1 cellular context compared by ENCODE assay signal in genomic region chr12:51917041-51917590, GRCh38.
TF ChIP-seq lines count a peak whose summit lies in the region.

No MANE protein-coding gene starts in this region.

TF ChIP-seq in IMR-90, 13 proteins besides CTCF, POLR2A, EP300 and RAD21:
- no peak for TF ChIP-seq SMC3 (IDR thresholded peaks at IDR 0.05; ENCODE audit: low read depth, low read length)
- TF ChIP-seq NFE2L2 (IDR thresholded peaks at IDR 0.05; ENCODE audit: low read depth, low read length), result no peak
- no peak for TF ChIP-seq MAFK (IDR thresholded peaks at IDR 0.05; ENCODE audit: low read depth, low read length)
- no peak for TF ChIP-seq RCOR1 (IDR thresholded peaks at IDR 0.05; ENCODE audit: insufficient replicate concordance, low read length)
- no peak for TF ChIP-seq MAZ (IDR thresholded peaks at IDR 0.05; ENCODE audit: borderline replicate concordance, low read depth, low read length)
- no peak for TF ChIP-seq FOS (IDR thresholded peaks at IDR 0.05; ENCODE audit: low read depth, low read length)
- TF ChIP-seq MXI1 (IDR thresholded peaks at IDR 0.05; ENCODE audit: borderline replicate concordance, low read depth, low read length), result no peak
- no peak for TF ChIP-seq CHD1 (IDR thresholded peaks at IDR 0.05; ENCODE audit: low read depth, low read length)
- no peak for TF ChIP-seq BHLHE40 (IDR thresholded peaks at IDR 0.05; ENCODE audit: low read depth, low read length)
- TF ChIP-seq, protein P1, sequence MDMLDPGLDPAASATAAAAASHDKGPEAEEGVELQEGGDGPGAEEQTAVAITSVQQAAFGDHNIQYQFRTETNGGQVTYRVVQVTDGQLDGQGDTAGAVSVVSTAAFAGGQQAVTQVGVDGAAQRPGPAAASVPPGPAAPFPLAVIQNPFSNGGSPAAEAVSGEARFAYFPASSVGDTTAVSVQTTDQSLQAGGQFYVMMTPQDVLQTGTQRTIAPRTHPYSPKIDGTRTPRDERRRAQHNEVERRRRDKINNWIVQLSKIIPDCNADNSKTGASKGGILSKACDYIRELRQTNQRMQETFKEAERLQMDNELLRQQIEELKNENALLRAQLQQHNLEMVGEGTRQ (IDR thresholded peaks at IDR 0.05; ENCODE audit: low read depth, low read length), result no peak
- TF ChIP-seq ELK1 (IDR thresholded peaks at IDR 0.05; ENCODE audit: borderline replicate concordance, low read depth, low read length), result no peak
- TF ChIP-seq RFX5 (IDR thresholded peaks at IDR 0.05; ENCODE audit: low read depth, low read length), result no peak
- TF ChIP-seq CEBPB (IDR thresholded peaks at IDR 0.05; ENCODE audit: low read depth, low read length), result no peak
